In genomic region chr10:12788277-12788676, GRCh38 we compare ENCODE assay signal across 1 cellular context.
TF ChIP-seq lines count a peak whose summit lies in the region.

No MANE protein-coding gene starts in this region.

TF ChIP-seq in H1, 55 proteins besides CTCF, POLR2A, EP300 and RAD21 (continued from another document):
- TF ChIP-seq USF2 (IDR thresholded peaks at IDR 0.05; ENCODE audit: low read length) (no peak), RBBP5 (IDR thresholded peaks at IDR 0.05; ENCODE audit: borderline replicate concordance, low read depth, low read length) (no peak), CEBPB (IDR thresholded peaks at IDR 0.05; ENCODE audit: low read depth, low read length) (no peak), HDAC6 (IDR thresholded peaks at IDR 0.05; ENCODE audit: low read depth, low read length) (no peak), CHD2 (IDR thresholded peaks at IDR 0.05; ENCODE audit: low read length) (no peak), CBX8 (IDR thresholded peaks at IDR 0.05; ENCODE audit: borderline replicate concordance, low read depth, low read length) (no peak), PHF8 (conservative IDR thresholded peaks at IDR 0.05; ENCODE audit: low read depth, low read length) (no peak), TAF7 (optimal IDR thresholded peaks at IDR 0.05; ENCODE audit: borderline replicate concordance, low read depth, low read length) (no peak), GTF2F1 (IDR thresholded peaks at IDR 0.05; ENCODE audit: borderline replicate concordance, low read depth, low read length) (no peak), POLR2AphosphoS5 (IDR thresholded peaks at IDR 0.05; ENCODE audit: low read depth, low read length) (no peak), CHD7 (IDR thresholded peaks at IDR 0.05; ENCODE audit: insufficient replicate concordance, low read length) (no peak)
